In the genomic region with DNA sequence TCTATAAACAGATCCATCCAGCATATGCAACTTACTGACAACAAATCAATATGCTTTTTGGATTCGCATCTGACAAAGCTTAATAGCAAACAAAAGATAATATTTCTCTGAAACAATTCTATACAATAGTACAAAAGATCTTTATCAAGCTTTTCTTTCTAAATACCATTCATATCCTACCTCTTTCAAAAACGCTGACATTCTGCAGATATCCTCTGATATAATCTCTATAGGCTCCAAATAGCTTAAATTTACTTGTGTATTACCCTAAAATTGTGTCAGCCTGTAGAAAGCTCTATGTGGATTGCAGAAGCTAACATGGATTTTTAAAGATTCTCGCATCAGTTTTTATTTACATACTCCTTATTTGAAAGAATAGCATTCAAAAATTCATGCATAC, we compare ENCODE assay signal across 26 cellular contexts.
"Had no signal": no experiment of that assay in that cellular context is flagged by ENCODE, and none has a peak within 500 bp of the region (broad histone marks: within the 10 kb centered on the region; RNA-seq: fewer than 3 reads in every experiment).

No MANE protein-coding gene starts in this region.

- H3K4me1 ChIP-seq: stomach, suprapubic skin, testis, thyroid gland, tibial nerve, transverse colon, upper lobe of left lung, upper lobe of right lung, uterus, vagina had no signal

- H3K4me3 ChIP-seq: stomach, suprapubic skin, testis, thoracic aorta, thyroid gland, tibial artery, tibial nerve, transverse colon, upper lobe of left lung, upper lobe of right lung, uterus, vagina had no signal

- DNase-seq: stimulated activated CD4-positive, alpha-beta T cell treated with anti-CD3 and anti-CD28 coated beads, Interleukin-2, amount 100 ng/mL, for 48 hours; stimulated activated CD4-positive, alpha-beta T cell treated with anti-CD3 and anti-CD28 coated beads, Interleukin-4, amount 100 ng/mL, for 1 hour; stimulated activated CD4-positive, alpha-beta T cell treated with anti-CD3 and anti-CD28 coated beads, Interleukin-4, amount 100 ng/mL, for 24 hours; stimulated activated CD4-positive, alpha-beta T cell treated with anti-CD3 and anti-CD28 coated beads, Interleukin-4, amount 100 ng/mL, for 4 hours; stimulated activated CD8-positive, alpha-beta memory T cell treated with anti-CD3 and anti-CD28 coated beads, Interleukin-4, amount 100 ng/mL, for 48 hours; stimulated activated naive B cell treated with anti-CD40 and anti-IgM and Interleukin-4, amounts not matched to agents 10 μg/mL and 1 μg/mL and 100 μg/mL, for 72 hours; stimulated activated naive CD4-positive, alpha-beta T cell; stimulated activated naive CD4-positive, alpha-beta T cell treated with Interleukin-2 at 50 U/mL for 16 hours; stimulated activated naive CD8-positive, alpha-beta T cell treated with anti-CD3 and anti-CD28 coated beads, Interleukin-15, amount 100 ng/mL, for 72 hours; stimulated activated naive CD8-positive, alpha-beta T cell treated with anti-CD3 and anti-CD28 coated beads, Interleukin-15, Interleukin-2, amounts not matched to agents 100 U/mL and 50 U/mL, for 24 hours; stomach; substantia nigra; testis; thyroid gland; tibial artery; transverse colon; trophoblast cell; upper lobe of left lung; upper lobe of right lung; uterus had no signal

- H3K36me3 ChIP-seq: stomach, suprapubic skin, thoracic aorta, thyroid gland, tibial artery, tibial nerve, transverse colon, upper lobe of left lung, upper lobe of right lung, uterus, vagina had no signal

- H3K27me3 ChIP-seq: stomach, testis, thyroid gland, tibial artery, tibial nerve, transverse colon, upper lobe of left lung, upper lobe of right lung, uterus, vagina had no signal

- H3K9me3 ChIP-seq: stomach, suprapubic skin, testis, thoracic aorta, thyroid gland, tibial artery, tibial nerve, transverse colon, upper lobe of left lung, upper lobe of right lung, uterus, vagina had no signal

- ATAC-seq: stimulated activated effector memory CD8-positive, alpha-beta T cell treated with anti-CD3 and anti-CD28 coated beads, Interleukin-12 subunit alpha, Interleukin-12 subunit beta, amount 100 ng/mL, for 72 hours; stimulated activated memory B cell treated with anti-CD40 and anti-IgM and Interleukin-4, amounts not matched to agents 10 μg/mL and 1 μg/mL and 100 μg/mL, for 72 hours; stimulated activated naive B cell treated with anti-CD40 and anti-IgM and Interleukin-4, amounts not matched to agents 10 μg/mL and 1 μg/mL and 100 μg/mL, for 72 hours; stimulated activated naive CD8-positive, alpha-beta T cell treated with anti-CD3 and anti-CD28 coated beads, Interleukin-15, amount 100 ng/mL, for 72 hours; stimulated activated naive CD8-positive, alpha-beta T cell treated with anti-CD3 and anti-CD28 coated beads, Interleukin-15, Interleukin-2, amounts not matched to agents 100 U/mL and 50 U/mL, for 24 hours; upper lobe of right lung had no signal

- H3K27ac ChIP-seq: stomach, suprapubic skin, testis, thoracic aorta, thyroid gland, tibial artery, tibial nerve, transverse colon, upper lobe of left lung, upper lobe of right lung, uterus, vagina had no signal
